Comparison of ENCODE assay signal across 28 cellular contexts in the genomic region with DNA sequence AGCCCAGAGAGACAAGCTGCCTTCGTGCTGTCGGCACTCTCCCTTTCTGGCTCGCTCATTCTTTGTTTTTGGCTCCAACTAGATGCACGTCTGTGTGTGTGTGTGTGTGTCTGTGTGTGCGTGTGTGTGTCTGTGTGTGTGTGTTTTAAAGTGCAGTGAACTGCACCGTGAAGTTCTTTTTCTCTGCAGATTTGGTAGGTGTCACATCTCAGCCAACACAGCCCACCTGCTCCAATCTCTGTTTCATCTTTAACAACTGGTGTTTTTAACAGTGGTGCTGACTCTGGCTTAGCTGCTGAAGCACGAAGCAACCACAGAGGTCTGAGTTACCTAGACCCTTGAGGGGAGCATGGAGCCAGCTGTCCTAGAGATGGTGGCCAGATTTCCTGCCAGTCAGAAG.
DNase-seq lines count a peak whose midpoint lies in the region; ATAC-seq, FAIRE-seq and TF ChIP-seq lines count a peak whose summit lies in the region.
"Had no signal": no experiment of that assay in that cellular context is flagged by ENCODE, and none has a peak within 500 bp of the region (broad histone marks: within the 10 kb centered on the region; RNA-seq: fewer than 3 reads in every experiment).

No MANE protein-coding gene starts in this region.

- H4K20me1 ChIP-seq in GM12878 (ENCODE audit: control insufficient read depth, insufficient read depth), result no peaks in the 10 kb centered on the region

- SMC1A ChIA-PET in GM12878 (lab: Charles Lee; ENCODE audit: uncharacterized antibody, unreplicated experiment), result interaction anchor here (0.7 kb wide), 1 partner anchor 292 kb away, joined by 3 read pairs; no protein-coding TSS in a partner anchor

- no peaks in the 10 kb centered on the region for H3K27me3 ChIP-seq in GM12878 (replicated peaks in 1 of 2; ENCODE audit: control insufficient read depth in 2 of 2, insufficient read depth in 2 of 2, low read length in 1 of 2)
- H3K27me3 ChIP-seq: ascending aorta, Peyer's patch, SJCRH30, testis had no signal

- DNase-seq in GM12878 (ENCODE audit: low read depth, low spot score), result peak; percentile 35
- peak; percentile 23 for DNase-seq in occipital lobe (lab: John Stamatoyannopoulos, UW)
- DNase-seq in frontal cortex (ENCODE audit: low spot score in 2 of 2), result no peak
- DNase-seq in activated CD4-positive, alpha-beta memory T cell treated with anti-CD3 and anti-CD28 coated beads for 36 hours, result no peak
- DNase-seq in dermis blood vessel endothelial cell, result no peak
- no peak for DNase-seq in substantia nigra (lab: John Stamatoyannopoulos, UW)
- DNase-seq: activated CD4-positive, alpha-beta T cell treated with anti-CD3 and anti-CD28 coated beads for 1 hour; activated naive CD4-positive, alpha-beta T cell treated with anti-CD3 and anti-CD28 coated beads, Interleukin-2, amount 10 ng/mL, durations not matched to agents 7 days and 5 days; foreskin melanocyte; hippocampal formation; mucosa of descending colon; MV-4-11; NCI-H187 treated with DMSO at 0.1 percent for 48 hours; Peyer's patch; small intestine; stimulated activated CD4-positive, alpha-beta T cell treated with anti-CD3 and anti-CD28 coated beads, Interleukin-2, amount 100 ng/mL, for 24 hours; T-cell; testis had no signal

- H3K9ac ChIP-seq in GM12878 (ENCODE audit: control insufficient read depth, insufficient read depth, low read length), result peak overlapping the region; percentile 3; the same call in 1 of the 2 replicates

- CTCF ChIA-PET in GM12878 (lab: Yijun Ruan, JAX), result no interaction called here
- CTCF ChIA-PET in activated CD4-positive, alpha-beta memory T cell treated with anti-CD3 and anti-CD28 coated beads for 36 hours (lab: Charles Lee), result no interaction called here

- no peaks in the 10 kb centered on the region for H3K4me1 Mint-ChIP-seq in activated CD4-positive, alpha-beta memory T cell treated with anti-CD3 and anti-CD28 coated beads for 36 hours (ENCODE audit: low read depth)
- H3K4me1 Mint-ChIP-seq: activated naive CD4-positive, alpha-beta T cell treated with anti-CD3 and anti-CD28 coated beads, Interleukin-2, amount 10 ng/mL, durations not matched to agents 7 days and 5 days; central memory CD8-positive, alpha-beta T cell; stimulated activated memory B cell treated with anti-CD40 and anti-IgM and Interleukin-4, amounts not matched to agents 10 μg/mL and 1 μg/mL and 100 μg/mL, for 72 hours had no signal

- WGBS in GM12878 (ENCODE audit: insufficient coverage, insufficient replicate concordance, low lambda C conversion rate, missing lambda C conversion rate), result 7% methylated on average over 7 of the region's 7 CpGs

- H3K36me3 ChIP-seq in GM12878 (ENCODE audit: control insufficient read depth in 2 of 2, insufficient read depth in 2 of 2, low read length in 1 of 2), result no peaks in the 10 kb centered on the region
- H3K36me3 ChIP-seq: ascending aorta, Peyer's patch, SJCRH30 had no signal

- H3K27me3 Mint-ChIP-seq in activated CD4-positive, alpha-beta memory T cell treated with anti-CD3 and anti-CD28 coated beads for 36 hours, result peaks cover 6% of the 10 kb centered on the region
- H3K27me3 Mint-ChIP-seq: activated naive CD4-positive, alpha-beta T cell treated with anti-CD3 and anti-CD28 coated beads, Interleukin-2, amount 10 ng/mL, durations not matched to agents 7 days and 5 days; stimulated activated memory B cell treated with anti-CD40 and anti-IgM and Interleukin-4, amounts not matched to agents 10 μg/mL and 1 μg/mL and 100 μg/mL, for 72 hours had no signal

- intact Hi-C loops in GM12878 (cut with micrococcal nuclease; ENCODE audit: unreplicated experiment), result no loop called here
- intact Hi-C loops in activated CD4-positive, alpha-beta memory T cell treated with anti-CD3 and anti-CD28 coated beads for 36 hours (cut with micrococcal nuclease), result no loop called here

- H2AFZ ChIP-seq in GM12878 (ENCODE audit: control insufficient read depth, low read depth, low read length), result peak overlapping the region; percentile 46

- no peak overlapping the region for H3K27ac Mint-ChIP-seq in activated CD4-positive, alpha-beta memory T cell treated with anti-CD3 and anti-CD28 coated beads for 36 hours
- H3K27ac Mint-ChIP-seq: activated naive CD4-positive, alpha-beta T cell treated with anti-CD3 and anti-CD28 coated beads, Interleukin-2, amount 10 ng/mL, durations not matched to agents 7 days and 5 days; stimulated activated memory B cell treated with anti-CD40 and anti-IgM and Interleukin-4, amounts not matched to agents 10 μg/mL and 1 μg/mL and 100 μg/mL, for 72 hours; T-cell had no signal

- peaks cover 20% of the 10 kb centered on the region for H3K4me1 ChIP-seq in GM12878 (ENCODE audit: control insufficient read depth, insufficient read depth, low read length)
- H3K4me1 ChIP-seq: ascending aorta, Peyer's patch, SJCRH30, testis had no signal

- POLR2A ChIA-PET in GM12878 (lab: Charles Lee), result no interaction called here
- POLR2A ChIA-PET in activated CD4-positive, alpha-beta memory T cell treated with anti-CD3 and anti-CD28 coated beads for 36 hours (lab: Charles Lee), result no interaction called here

- in situ Hi-C loops in GM12878 (cut with MboI), result no loop called here

- H3K9me3 ChIP-seq in GM12878 (replicated peaks; ENCODE audit: control insufficient read depth, insufficient read depth, low read length), result no peaks in the 10 kb centered on the region
- H3K9me3 ChIP-seq: ascending aorta, mucosa of descending colon, Peyer's patch, SJCRH30, testis had no signal

- H3K27ac ChIP-seq in GM12878 (ENCODE audit: control insufficient read depth, insufficient read depth), result peak overlapping the region; percentile 45
- no peak overlapping the region for H3K27ac ChIP-seq in substantia nigra (ENCODE audit: low read depth, low read length, poor library complexity, severe bottlenecking)
- H3K27ac ChIP-seq: ascending aorta, Peyer's patch, SJCRH30, testis had no signal

- TF ChIP-seq RAD21 in GM12878 (IDR thresholded peaks at IDR 0.05; ENCODE audit: insufficient read depth, low read depth, low read length), result no peak

- H3K4me3 ChIP-seq in GM12878, result peak overlapping the region; percentile 14; the same call in 1 of the 2 replicates
- H3K4me3 ChIP-seq: ascending aorta, mucosa of descending colon, Peyer's patch, SJCRH30, testis had no signal

- TF ChIP-seq CTCF in GM12878 (IDR thresholded peaks at IDR 0.05 in 2 of 3, conservative IDR thresholded peaks at IDR 0.05 in 1 of 3; ENCODE audit: control insufficient read depth in 2 of 3, extremely low read depth in 1 of 3, insufficient read depth in 1 of 3, low read depth in 3 of 3, low read length in 3 of 3), result no peak

- no peaks in the 10 kb centered on the region for H3K36me3 Mint-ChIP-seq in activated CD4-positive, alpha-beta memory T cell treated with anti-CD3 and anti-CD28 coated beads for 36 hours
- H3K36me3 Mint-ChIP-seq: activated naive CD4-positive, alpha-beta T cell treated with anti-CD3 and anti-CD28 coated beads, Interleukin-2, amount 10 ng/mL, durations not matched to agents 7 days and 5 days; stimulated activated memory B cell treated with anti-CD40 and anti-IgM and Interleukin-4, amounts not matched to agents 10 μg/mL and 1 μg/mL and 100 μg/mL, for 72 hours; T-cell had no signal

- FAIRE-seq in GM12878 (lab: Jason Lieb, UNC) (no peak), frontal cortex (lab: Jason Lieb, UNC) (no peak)
- FAIRE-seq: D721Med, GM19239, small intestine, TTC549 had no signal

- peak overlapping the region; percentile 52 for H3K4me2 ChIP-seq in GM12878 (ENCODE audit: control insufficient read depth, insufficient read depth)

- no peak for TF ChIP-seq EP300 in GM12878 (IDR thresholded peaks at IDR 0.05; ENCODE audit: borderline replicate concordance in 1 of 2, control insufficient read depth in 1 of 2, low read depth in 2 of 2, low read length in 2 of 2)

- ATAC-seq in GM18867 (IDR thresholded peaks at IDR 0.05; ENCODE audit: unreplicated experiment) (peak; percentile 68), GM21723 (IDR thresholded peaks at IDR 0.05; ENCODE audit: unreplicated experiment) (peak; percentile 66), GM12878 (peak; percentile 89)
- ATAC-seq: HCT116; mucosa of descending colon; stimulated activated memory B cell treated with anti-CD40 and anti-IgM and Interleukin-4, amounts not matched to agents 10 μg/mL and 1 μg/mL and 100 μg/mL, for 72 hours; T-cell had no signal

- H3K9me3 Mint-ChIP-seq in activated CD4-positive, alpha-beta memory T cell treated with anti-CD3 and anti-CD28 coated beads for 36 hours, result no peaks in the 10 kb centered on the region
- H3K9me3 Mint-ChIP-seq: activated naive CD4-positive, alpha-beta T cell treated with anti-CD3 and anti-CD28 coated beads, Interleukin-2, amount 10 ng/mL, durations not matched to agents 7 days and 5 days; central memory CD8-positive, alpha-beta T cell; T-cell had no signal

- BruUV-seq in GM12878 (replicated peaks; lab: Mats Ljungman, UMichigan), result no TSS peak

- no peak overlapping the region for H3K4me3 Mint-ChIP-seq in activated CD4-positive, alpha-beta memory T cell treated with anti-CD3 and anti-CD28 coated beads for 36 hours
- H3K4me3 Mint-ChIP-seq: activated naive CD4-positive, alpha-beta T cell treated with anti-CD3 and anti-CD28 coated beads, Interleukin-2, amount 10 ng/mL, durations not matched to agents 7 days and 5 days; central memory CD8-positive, alpha-beta T cell; stimulated activated memory B cell treated with anti-CD40 and anti-IgM and Interleukin-4, amounts not matched to agents 10 μg/mL and 1 μg/mL and 100 μg/mL, for 72 hours; T-cell had no signal

- no peak for TF ChIP-seq POLR2A in GM12878 (IDR thresholded peaks at IDR 0.05; ENCODE audit: low read depth, low read length)

- RAD21 ChIA-PET in GM12878 (lab: Charles Lee; ENCODE audit: unreplicated experiment), result interaction anchor here (0.7 kb wide), 1 partner anchor 40 kb away, joined by 3 read pairs; no protein-coding TSS in a partner anchor

- no peaks in the 10 kb centered on the region for H3K79me2 ChIP-seq in GM12878 (ENCODE audit: control insufficient read depth, insufficient read depth, low read length)

TF ChIP-seq in GM12878, 131 proteins besides CTCF, POLR2A, EP300 and RAD21 (continues in another document):
- TF ChIP-seq ZZZ3 (IDR thresholded peaks at IDR 0.05; ENCODE audit: control insufficient read depth, insufficient read length, low read depth) (no peak), SMARCA5 (IDR thresholded peaks at IDR 0.05) (no peak)

Comparison
In these comparisons a context has a peak if more than half of its experiments do, and no peak if none do; other contexts are left out.
1. DNase-seq: peak in GM12878 (single experiment) and occipital lobe (single experiment); none in frontal cortex (0 of 2), activated CD4-positive, alpha-beta memory T cell treated with anti-CD3 and anti-CD28 coated beads for 36 hours (single experiment), dermis blood vessel endothelial cell (single experiment) and substantia nigra (0 of 49).
2. Peak in every context shown above with its lines, with median percentiles within 50 percentile points of each other: ATAC-seq.